Comparison of ENCODE assay signal across 8 cellular contexts in genomic region chrX:31038585-31039326, GRCh38. TPM values are rescaled to one million over a fixed set of nuclear protein-coding genes. Genes with fewer than 3 reads are reported as not detected.
DNase-seq lines count a peak whose midpoint lies in the region; ATAC-seq and TF ChIP-seq lines count a peak whose summit lies in the region.

No MANE protein-coding gene starts in this region.

- peak overlapping the region; percentile 23 for H3K27ac Mint-ChIP-seq in chondrocyte (ENCODE audit: unreplicated experiment)

- 30 to 42% methylated on average over 6 of the region's 6 CpGs for WGBS in lung, 2 donors

- H3K27me3 ChIP-seq in GM06990 (replicated peaks; ENCODE audit: control insufficient read depth, insufficient read depth, low read length) (no peaks in the 10 kb centered on the region), lung (ENCODE audit: control insufficient read depth, insufficient read depth) (peaks cover 3% of the 10 kb centered on the region), MG63 (no peaks in the 10 kb centered on the region)

- H3K4me3 ChIP-seq in GM06990 (replicated peaks; ENCODE audit: low read depth, low read length) (no peak overlapping the region), lung (no peak overlapping the region), MG63 (no peak overlapping the region)

- H3K9me3 Mint-ChIP-seq in chondrocyte (ENCODE audit: low read depth): peaks cover 4% of the 10 kb centered on the region

- ATAC-seq in HG02610 (IDR thresholded peaks at IDR 0.05; ENCODE audit: unreplicated experiment): peak; percentile 78
- ATAC-seq in lung (ENCODE audit: insufficient read depth, low FRiP score): no peak
- ATAC-seq in GM21737 (IDR thresholded peaks at IDR 0.05; ENCODE audit: unreplicated experiment): no peak

- H3K36me3 ChIP-seq in GM06990 (ENCODE audit: control insufficient read depth, insufficient read depth, low read length): no peaks in the 10 kb centered on the region
- no peaks in the 10 kb centered on the region for H3K36me3 ChIP-seq in lung (ENCODE audit: control insufficient read depth in 2 of 2, insufficient read depth in 2 of 2, low read length in 2 of 2)
- no peaks in the 10 kb centered on the region for H3K36me3 ChIP-seq in MG63

- H3K4me1 ChIP-seq in lung (ENCODE audit: control insufficient read depth in 2 of 2, insufficient read depth in 2 of 2, low read length in 2 of 2): no peaks in the 10 kb centered on the region

- DNase-seq in AG08395 (ENCODE audit: low spot score): peak; percentile 29
- DNase-seq in GM06990 (ENCODE audit: extremely low read depth, insufficient read length): no peak
- DNase-seq in NCI-H748 treated with DMSO at 0.1 percent for 48 hours (lab: John Stamatoyannopoulos, UW): peak; percentile 5
- no peak for DNase-seq in chondrocyte (ENCODE audit: low spot score)
- DNase-seq in lung (ENCODE audit: low spot score): no peak
- no peak for DNase-seq in MG63

- no peak overlapping the region for H3K27ac ChIP-seq in lung (ENCODE audit: low read depth in 1 of 2, low read length in 1 of 2)

- H3K4me3 Mint-ChIP-seq in chondrocyte (ENCODE audit: unreplicated experiment): no peak overlapping the region

- H3K4me1 Mint-ChIP-seq in chondrocyte (ENCODE audit: low read depth): peaks cover 12% of the 10 kb centered on the region

- H3K9me3 ChIP-seq in lung (ENCODE audit: control insufficient read depth in 2 of 2, insufficient read depth in 1 of 2, low read length in 1 of 2) (no peaks in the 10 kb centered on the region), MG63 (no peaks in the 10 kb centered on the region)

- no peaks in the 10 kb centered on the region for H3K36me3 Mint-ChIP-seq in chondrocyte (ENCODE audit: low read depth)

- peaks cover 3% of the 10 kb centered on the region for H3K27me3 Mint-ChIP-seq in chondrocyte (ENCODE audit: low read depth)

- TF ChIP-seq CTCF in GM06990 (IDR thresholded peaks at IDR 0.05; ENCODE audit: insufficient read depth, low read length, poor library complexity, severe bottlenecking) (peak; percentile 73), chondrocyte (IDR thresholded peaks at IDR 0.05) (peak; percentile 84), lung (IDR thresholded peaks at IDR 0.05; ENCODE audit: control extremely low read depth, extremely low read depth) (peak; percentile 36)

RNA-seq across cellular contexts. Expression of gene FTHL17, which starts 33.1 kb away (rescaled TPM):
- total RNA-seq in chondrocyte (not detected in 3 replicates), lung (not detected)
- polyA plus RNA-seq in lung: not detected
- total RNA-seq in MG63 (2014; rRNA removed; shearing (Covaris generic); ENCODE audit: low replicate concordance): not detected in 2 replicates

Comparison
In these comparisons a context has a peak if more than half of its experiments do, and no peak if none do; other contexts are left out.
1. DNase-seq: peak in AG08395 (single experiment) and NCI-H748 treated with DMSO at 0.1 percent for 48 hours (single experiment); none in GM06990 (single experiment), chondrocyte (single experiment), lung (single experiment) and MG63 (single experiment).
2. Peak in every context shown above with its lines, with median percentiles within 50 percentile points of each other: CTCF ChIP-seq.